In genomic region chr12:64016521-64016920, GRCh38 we compare ENCODE assay signal across 5 cellular contexts.
"Had no signal": no experiment of that assay in that cellular context is flagged by ENCODE, and none has a peak within 500 bp of the region (broad histone marks: within the 10 kb centered on the region; RNA-seq: fewer than 3 reads in every experiment).

No MANE protein-coding gene starts in this region.

- H3K27ac Mint-ChIP-seq: GM23338, H9, IgD-negative memory B cell had no signal

- ATAC-seq: GM23338 had no signal

- H3K27me3 Mint-ChIP-seq: IgD-negative memory B cell had no signal

- H3K4me1 Mint-ChIP-seq: IgD-negative memory B cell had no signal

- DNase-seq: H9, HCEC 1CT, KBM-7 had no signal

- H3K4me3 Mint-ChIP-seq: GM23338, H9, IgD-negative memory B cell had no signal

- H3K36me3 Mint-ChIP-seq: IgD-negative memory B cell had no signal

- H3K9me3 Mint-ChIP-seq: GM23338, H9, IgD-negative memory B cell had no signal

- H3K4me3 ChIP-seq: GM23338 had no signal
